In the genomic region with DNA sequence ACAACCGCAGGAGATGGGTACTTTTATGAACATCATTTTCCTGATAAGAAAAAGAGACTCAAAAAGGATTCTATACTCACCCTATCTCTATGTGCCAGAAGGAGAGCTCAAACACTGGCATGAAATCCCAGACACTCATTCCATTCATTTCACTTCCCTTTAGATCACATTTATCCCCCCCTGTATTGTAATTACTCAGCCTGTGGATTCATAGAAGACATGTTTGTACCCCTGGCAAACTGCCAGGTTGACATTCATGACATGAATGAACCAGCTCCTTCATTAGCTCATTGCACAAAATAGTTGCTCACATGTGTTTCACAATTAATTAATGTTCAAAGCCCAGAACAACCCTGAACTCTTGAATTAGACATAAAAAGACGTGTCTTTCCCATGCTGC, we compare ENCODE assay signal across 12 cellular contexts. TPM values are rescaled to one million over a fixed set of nuclear protein-coding genes. Genes with fewer than 3 reads are reported as not detected.
DNase-seq lines count a peak whose midpoint lies in the region; ATAC-seq and TF ChIP-seq lines count a peak whose summit lies in the region.
"Had no signal": no experiment of that assay in that cellular context is flagged by ENCODE, and none has a peak within 500 bp of the region (broad histone marks: within the 10 kb centered on the region; RNA-seq: fewer than 3 reads in every experiment).

No MANE protein-coding gene starts in this region.

- TF ChIP-seq CTCF in epithelial cell of esophagus (IDR thresholded peaks at IDR 0.05; ENCODE audit: insufficient read depth, low read depth, low read length, missing control alignments): no peak

- ATAC-seq in GM18868 (IDR thresholded peaks at IDR 0.05; ENCODE audit: unreplicated experiment) (peak; percentile 43), left cardiac atrium (no peak)
- ATAC-seq: activated T-helper 17 cell treated with anti-CD3 and anti-CD28 coated beads, Interleukin-2, amount 50 U/mL, for 72 hours had no signal

- no peak overlapping the region for H3K4me3 ChIP-seq in epithelial cell of esophagus (ENCODE audit: low read length)
- H3K4me3 ChIP-seq: ascending aorta had no signal

- intact Hi-C loops in left cardiac atrium (cut with DNase I): no loop called here

- DNase-seq in NCI-H1417 (lab: John Stamatoyannopoulos, UW): peak in 2 of 3 experiments; percentile 52 to 84
- peak; percentile 98 for DNase-seq in epithelial cell of esophagus (ENCODE audit: low read depth)
- DNase-seq in left cardiac atrium: no peak
- no peak for DNase-seq in activated CD4-positive, alpha-beta T cell treated with anti-CD3 and anti-CD28 coated beads, Interleukin-2, amount 50 U/mL, for 4 hours
- no peak for DNase-seq in AG20443 (ENCODE audit: low spot score)
- DNase-seq: activated CD4-positive, alpha-beta T cell treated with anti-CD3 and anti-CD28 coated beads, Interleukin-2, amount 10 ng/mL, durations not matched to agents 24 days and 14 days; mesendoderm; NCI-H187 had no signal

RNA-seq across cellular contexts. Expression of a gene that starts 4.9 kb away (rescaled TPM):
- total RNA-seq in left cardiac atrium: not detected
- total RNA-seq: activated CD4-positive, alpha-beta T cell treated with anti-CD3 and anti-CD28 coated beads, Interleukin-2, amount 10 ng/mL, durations not matched to agents 24 days and 14 days; activated T-helper 17 cell treated with anti-CD3 and anti-CD28 coated beads, Interleukin-2, amount 50 U/mL, for 72 hours; ascending aorta; dermis microvascular lymphatic vessel endothelial cell had no signal

RNA-seq across cellular contexts. Expression of a gene that starts 17.5 kb away (rescaled TPM):
- total RNA-seq in left cardiac atrium: not detected
- total RNA-seq: activated CD4-positive, alpha-beta T cell treated with anti-CD3 and anti-CD28 coated beads, Interleukin-2, amount 10 ng/mL, durations not matched to agents 24 days and 14 days; activated T-helper 17 cell treated with anti-CD3 and anti-CD28 coated beads, Interleukin-2, amount 50 U/mL, for 72 hours; ascending aorta; dermis microvascular lymphatic vessel endothelial cell had no signal

RNA-seq across cellular contexts. Expression of a gene that starts 30.7 kb away (rescaled TPM):
- not detected for total RNA-seq in left cardiac atrium
- total RNA-seq: activated CD4-positive, alpha-beta T cell treated with anti-CD3 and anti-CD28 coated beads, Interleukin-2, amount 10 ng/mL, durations not matched to agents 24 days and 14 days; activated T-helper 17 cell treated with anti-CD3 and anti-CD28 coated beads, Interleukin-2, amount 50 U/mL, for 72 hours; ascending aorta; dermis microvascular lymphatic vessel endothelial cell had no signal

RNA-seq across cellular contexts. Expression of a gene that starts 32.3 kb away (rescaled TPM):
- total RNA-seq in left cardiac atrium: not detected
- total RNA-seq: activated CD4-positive, alpha-beta T cell treated with anti-CD3 and anti-CD28 coated beads, Interleukin-2, amount 10 ng/mL, durations not matched to agents 24 days and 14 days; activated T-helper 17 cell treated with anti-CD3 and anti-CD28 coated beads, Interleukin-2, amount 50 U/mL, for 72 hours; ascending aorta; dermis microvascular lymphatic vessel endothelial cell had no signal

Comparison
In these comparisons a context has a peak if more than half of its experiments do, and no peak if none do; other contexts are left out.
1. DNase-seq: peak in NCI-H1417 (2 of 3) and epithelial cell of esophagus (single experiment); none in left cardiac atrium (single experiment), activated CD4-positive, alpha-beta T cell treated with anti-CD3 and anti-CD28 coated beads, Interleukin-2, amount 50 U/mL, for 4 hours (0 of 2) and AG20443 (single experiment).